24 cellular contexts compared by ENCODE assay signal in the genomic region with DNA sequence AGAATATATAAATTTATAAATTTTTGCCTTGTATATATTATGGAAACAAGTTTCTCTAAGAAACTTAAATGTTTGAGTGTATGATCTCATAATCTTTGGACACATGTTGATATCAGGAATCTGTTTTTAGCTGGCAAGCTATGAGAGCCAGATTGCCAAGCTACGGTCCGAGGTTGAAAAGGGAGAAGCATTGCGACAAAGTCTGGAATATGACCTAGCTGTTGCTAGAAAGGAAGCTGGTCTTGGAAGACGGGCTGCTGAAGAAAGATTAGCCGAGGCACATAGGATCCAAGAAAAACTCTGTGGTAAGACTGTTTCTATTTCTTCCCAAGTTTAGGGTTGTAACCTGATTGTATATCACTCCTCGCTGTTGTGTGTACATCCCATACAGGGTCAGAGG.
"Had no signal": no experiment of that assay in that cellular context is flagged by ENCODE, and none has a peak within 500 bp of the region (broad histone marks: within the 10 kb centered on the region; RNA-seq: fewer than 3 reads in every experiment).

No MANE protein-coding gene starts in this region.

- H3K4me1 ChIP-seq: ascending aorta, gastroesophageal sphincter, left lung, neural progenitor cell, upper lobe of left lung had no signal

- H3K36me3 ChIP-seq: ascending aorta, brain microvascular endothelial cell, gastroesophageal sphincter, left lung, neural progenitor cell, upper lobe of left lung had no signal

- H3K9me3 ChIP-seq: ascending aorta, gastroesophageal sphincter, left lung, upper lobe of left lung had no signal

- H3K27me3 ChIP-seq: ascending aorta, brain microvascular endothelial cell, gastroesophageal sphincter, left lung, neural progenitor cell, upper lobe of left lung had no signal

- H2AFZ ChIP-seq: neural progenitor cell had no signal

- ATAC-seq: activated CD4-positive, CD25-positive, alpha-beta regulatory T cell treated with anti-CD3 and anti-CD28 coated beads, Interleukin-2, amount 50 U/mL, for 24 hours; activated naive CD8-positive, alpha-beta T cell treated with anti-CD3 and anti-CD28 coated beads, Interleukin-2, amount 50 U/mL, for 24 hours; activated T-cell treated with anti-CD3 and anti-CD28 coated beads, Interleukin-2, amount 50 U/mL, for 72 hours; esophagus mucosa; gastroesophageal sphincter; left lung; naive thymus-derived CD8-positive, alpha-beta T cell; T-helper 17 cell had no signal

- H3K9ac ChIP-seq: neural progenitor cell had no signal

- DNase-seq: activated CD4-positive, alpha-beta memory T cell treated with anti-CD3 and anti-CD28 coated beads, Interleukin-2, amount 10 ng/mL, durations not matched to agents 7 days and 5 days; activated CD4-positive, alpha-beta T cell treated with anti-CD3 and anti-CD28 coated beads, Interleukin-2, amount 10 ng/mL, durations not matched to agents 24 days and 14 days; activated effector memory CD4-positive, alpha-beta T cell treated with anti-CD3 and anti-CD28 coated beads, Interleukin-2, amount 50 U/mL, for 16 hours; activated naive CD4-positive, alpha-beta T cell treated with anti-CD3 and anti-CD28 coated beads, Interleukin-2, amount 50 U/mL, for 16 hours; activated naive CD8-positive, alpha-beta T cell treated with anti-CD3 and anti-CD28 coated beads, Interleukin-2, amount 50 U/mL, for 24 hours; activated T-cell treated with anti-CD3 and anti-CD28 coated beads, Interleukin-2, amount 50 U/mL, for 72 hours; brain microvascular endothelial cell; effector memory CD4-positive, alpha-beta T cell; head of caudate nucleus; left lung; mammary epithelial cell; naive thymus-derived CD8-positive, alpha-beta T cell; posterior cingulate gyrus; stimulated activated CD4-positive, alpha-beta T cell treated with anti-CD3 and anti-CD28 coated beads, Interleukin-4, amount 100 ng/mL, for 1 hour; stimulated activated naive CD4-positive, alpha-beta T cell; SW 1271; T-helper 17 cell; upper lobe of left lung had no signal

- H3K4me2 ChIP-seq: neural progenitor cell had no signal

- H3K4me3 ChIP-seq: gastroesophageal sphincter, left lung, neural progenitor cell, upper lobe of left lung had no signal

- H3K27ac ChIP-seq: brain microvascular endothelial cell, gastroesophageal sphincter, left lung, neural progenitor cell, upper lobe of left lung, VCaP had no signal
